In genomic region chr15:76346666-76347506, GRCh38 we compare ENCODE assay signal across 8 cellular contexts. TPM values are rescaled to one million over a fixed set of nuclear protein-coding genes. Genes with fewer than 3 reads are reported as not detected.
DNase-seq lines count a peak whose midpoint lies in the region; ATAC-seq and TF ChIP-seq lines count a peak whose summit lies in the region.

No MANE protein-coding gene starts in this region.

- no peaks in the 10 kb centered on the region for H3K9me3 ChIP-seq in OCI-LY3 (ENCODE audit: insufficient read depth, low read length)
- H3K9me3 ChIP-seq in psoas muscle = no peaks in the 10 kb centered on the region

- ATAC-seq in psoas muscle = peak in 3 of 4 donors; percentile 12 to 28 (median 18)
- no peak for ATAC-seq in HG03442 (IDR thresholded peaks at IDR 0.05; ENCODE audit: unreplicated experiment)
- no peak for ATAC-seq in HG02970 (IDR thresholded peaks at IDR 0.05; ENCODE audit: low FRiP score, unreplicated experiment)

- H3K4me3 Mint-ChIP-seq in glutamatergic neuron (ENCODE audit: unreplicated experiment) = peak overlapping the region; percentile 76

- H3K4me2 ChIP-seq in OCI-LY3 (ENCODE audit: low read length) = peak overlapping the region; percentile 61

- H3K27ac ChIP-seq in OCI-LY3 (ENCODE audit: low read length) (no peak overlapping the region), psoas muscle (no peak overlapping the region)

- no peak overlapping the region; the same call in 1 of the 2 replicates for H2AFZ ChIP-seq in OCI-LY3 (ENCODE audit: low read depth, low read length)

- peaks cover 23% of the 10 kb centered on the region for H3K79me2 ChIP-seq in OCI-LY3 (ENCODE audit: low read length)

- H3K9ac ChIP-seq in OCI-LY3 (ENCODE audit: low read length) = peak overlapping the region; percentile 56

- H3K36me3 ChIP-seq in OCI-LY3 (replicated peaks; ENCODE audit: low read depth, low read length) (peaks cover 24% of the 10 kb centered on the region), psoas muscle (ENCODE audit: insufficient read depth in 1 of 2, low read depth in 1 of 2) (no peaks in the 10 kb centered on the region)

- H3K27ac Mint-ChIP-seq in glutamatergic neuron (ENCODE audit: unreplicated experiment) = no peak overlapping the region

- TF ChIP-seq CTCF in OCI-LY3 (IDR thresholded peaks at IDR 0.05; ENCODE audit: low read depth, low read length) = no peak
- no peak for TF ChIP-seq CTCF in glutamatergic neuron (IDR thresholded peaks at IDR 0.05; ENCODE audit: partially characterized antibody, unreplicated experiment)
- no peak for TF ChIP-seq CTCF in psoas muscle (IDR thresholded peaks at IDR 0.05)

- H3K27me3 ChIP-seq in OCI-LY3 (ENCODE audit: low read depth, low read length) (no peaks in the 10 kb centered on the region), psoas muscle (ENCODE audit: insufficient read depth in 3 of 3, low read length in 2 of 3) (peaks cover 5 to 79% (median 40%) of the 10 kb centered on the region in 3 donors)

- intact Hi-C loops in psoas muscle (cut with DNase I) = no loop called here

- TF ChIP-seq POLR2A in erythroblast (IDR thresholded peaks at IDR 0.05; ENCODE audit: low read length) = no peak

- H3K36me3 Mint-ChIP-seq in glutamatergic neuron (ENCODE audit: unreplicated experiment) = peaks cover 4% of the 10 kb centered on the region

- peaks cover 15% of the 10 kb centered on the region for H3K9me3 Mint-ChIP-seq in glutamatergic neuron (ENCODE audit: unreplicated experiment)

- peaks cover 25% of the 10 kb centered on the region for H3K27me3 Mint-ChIP-seq in glutamatergic neuron (ENCODE audit: unreplicated experiment)

- DNase-seq in GM03348 (ENCODE audit: low spot score) (peak; percentile 29), glutamatergic neuron (peak; percentile 63), psoas muscle (no peak), erythroblast (lab: John Stamatoyannopoulos, UW) (no peak), NCI-H510A (lab: John Stamatoyannopoulos, UW) (no peak)

- H3K4me1 Mint-ChIP-seq in glutamatergic neuron (ENCODE audit: low read depth, unreplicated experiment) = peaks cover 14% of the 10 kb centered on the region

- 14 to 24% (median 20%) methylated on average over 69 to 76 of the region's 76 CpGs for WGBS in psoas muscle, 3 donors

- H4K20me1 ChIP-seq in OCI-LY3 (ENCODE audit: insufficient read depth, low read length) = peaks cover 5% of the 10 kb centered on the region; the same call in 1 of the 2 replicates

- H3K4me3 ChIP-seq in OCI-LY3 (ENCODE audit: low read length) = peak overlapping the region; percentile 70
- H3K4me3 ChIP-seq in psoas muscle = peak overlapping the region; percentile 60

- H3K4me1 ChIP-seq in OCI-LY3 (ENCODE audit: low read length) (no peaks in the 10 kb centered on the region), psoas muscle (peaks cover 17% of the 10 kb centered on the region)

RNA-seq across cellular contexts. Expression of gene ISL2, which starts 10.3 kb away (rescaled TPM):
- total RNA-seq in glutamatergic neuron (ENCODE audit: unreplicated experiment) (78.7 TPM), psoas muscle (not detected)
- polyA plus RNA-seq in psoas muscle = not detected

RNA-seq across cellular contexts. Expression of gene ETFA, which starts 35.6 kb away (rescaled TPM):
- total RNA-seq in glutamatergic neuron (ENCODE audit: unreplicated experiment) = 144 TPM
- 100 to 1,000 TPM; 258 to 315 (median 279) TPM for total RNA-seq in psoas muscle
- polyA plus RNA-seq in psoas muscle = 100 to 1,000 TPM; 257 to 368 (median 276) TPM

Comparison
In these comparisons a context has a peak if more than half of its experiments do, and no peak if none do; other contexts are left out.
1. DNase-seq: peak in GM03348 (single experiment) and glutamatergic neuron (single experiment); none in psoas muscle (0 of 2), erythroblast (0 of 2) and NCI-H510A (single experiment).
2. ATAC-seq: peak in psoas muscle (3 of 4); none in HG03442 (single experiment) and HG02970 (single experiment).
3. RNA of gene ISL2, which starts 10.3 kb away (total RNA-seq): 78.7 TPM in glutamatergic neuron (single experiment); not detected in psoas muscle; every median in the first group is over 10 times any median in the second.